1 cellular context compared by ENCODE assay signal in the genomic region with DNA sequence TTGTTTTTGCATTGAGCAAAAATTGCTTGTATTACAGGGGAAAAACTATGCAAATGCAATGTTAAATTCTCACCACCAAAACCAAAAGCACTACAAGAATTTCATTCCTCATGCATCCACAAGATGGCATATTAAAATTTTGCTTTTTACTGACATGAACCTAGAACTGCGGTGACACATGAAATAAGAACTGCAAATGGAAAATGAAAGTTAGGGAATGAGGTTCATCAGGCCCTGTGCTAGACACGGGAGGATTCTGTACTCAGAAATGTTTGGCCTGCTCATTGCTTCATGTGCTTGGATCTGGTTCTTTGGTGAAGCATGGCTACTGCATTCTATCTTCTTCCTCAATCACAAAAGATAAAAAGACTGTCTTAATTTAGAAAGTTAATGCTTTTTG.
A peak's percentile ranks its signal among the peaks of the same experiment; 100 is the strongest.
TF ChIP-seq lines count a peak whose summit lies in the region.

No MANE protein-coding gene starts in this region.

TF ChIP-seq in HepG2, 621 proteins besides CTCF, POLR2A, EP300 and RAD21:
- TF ChIP-seq, protein P1, sequence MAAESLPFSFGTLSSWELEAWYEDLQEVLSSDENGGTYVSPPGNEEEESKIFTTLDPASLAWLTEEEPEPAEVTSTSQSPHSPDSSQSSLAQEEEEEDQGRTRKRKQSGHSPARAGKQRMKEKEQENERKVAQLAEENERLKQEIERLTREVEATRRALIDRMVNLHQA (CRISPR knock-in tag; IDR thresholded peaks at IDR 0.05): no peak
- TF ChIP-seq HDAC1 (CRISPR knock-in tag; IDR thresholded peaks at IDR 0.05) (no peak), KDM2A (CRISPR knock-in tag; IDR thresholded peaks at IDR 0.05; ENCODE audit: borderline replicate concordance, low read depth) (no peak), IKZF1 (IDR thresholded peaks at IDR 0.05) (no peak), CHD4 (IDR thresholded peaks at IDR 0.05; ENCODE audit: borderline replicate concordance, low read length) (peak; percentile 33; the same call in 1 of the 2 replicates), TGIF2 (CRISPR knock-in tag; IDR thresholded peaks at IDR 0.05) (no peak), ZMYM3 (CRISPR knock-in tag; IDR thresholded peaks at IDR 0.05) (peak; percentile 38; the same call in 1 of the 2 replicates), HMG20A (CRISPR knock-in tag; IDR thresholded peaks at IDR 0.05; ENCODE audit: borderline replicate concordance) (peak; percentile 6; the same call in 1 of the 2 replicates), MAF1 (CRISPR knock-in tag; IDR thresholded peaks at IDR 0.05; ENCODE audit: borderline replicate concordance) (no peak), ZNF34 (CRISPR knock-in tag; IDR thresholded peaks at IDR 0.05; ENCODE audit: borderline replicate concordance) (no peak), DMAP1 (CRISPR knock-in tag; IDR thresholded peaks at IDR 0.05) (0 out of 2 replicates have a peak, but pooled peaks have one; percentile 31), SOX13 (IDR thresholded peaks at IDR 0.05) (no peak), SOX13 (CRISPR knock-in tag; conservative IDR thresholded peaks at IDR 0.05 in 1 of 2, IDR thresholded peaks at IDR 0.05 in 1 of 2) (peak in 1 of 2 experiments; percentile 11; a peak in 1 of 4 replicates), KMT2B (CRISPR knock-in tag; IDR thresholded peaks at IDR 0.05) (no peak), ZNF720 (CRISPR knock-in tag; IDR thresholded peaks at IDR 0.05) (no peak), STAG1 (CRISPR knock-in tag; IDR thresholded peaks at IDR 0.05) (peak; percentile 37), GFI1 (CRISPR knock-in tag; IDR thresholded peaks at IDR 0.05; ENCODE audit: borderline replicate concordance) (no peak), PHB2 (IDR thresholded peaks at IDR 0.05; ENCODE audit: partially characterized antibody) (no peak), KAT8 (CRISPR knock-in tag; IDR thresholded peaks at IDR 0.05) (peak; percentile 47; the same call in 1 of the 2 replicates), CREB1 (IDR thresholded peaks at IDR 0.05) (no peak), CREB1 (CRISPR knock-in tag; IDR thresholded peaks at IDR 0.05) (no peak), ZNF224 (CRISPR knock-in tag; IDR thresholded peaks at IDR 0.05) (no peak), SOX5 (CRISPR knock-in tag; IDR thresholded peaks at IDR 0.05; ENCODE audit: borderline replicate concordance) (no peak), PTBP1 (IDR thresholded peaks at IDR 0.05; ENCODE audit: low read depth, low read length, poor library complexity, severe bottlenecking) (no peak), KLF12 (CRISPR knock-in tag; IDR thresholded peaks at IDR 0.05; ENCODE audit: borderline replicate concordance) (no peak), HNRNPL (IDR thresholded peaks at IDR 0.05; ENCODE audit: low read depth, low read length) (no peak), ZNF33B (CRISPR knock-in tag; IDR thresholded peaks at IDR 0.05) (no peak), SMC3 (IDR thresholded peaks at IDR 0.05; ENCODE audit: low read length) (peak; percentile 31; the same call in 1 of the 2 replicates)
- TF ChIP-seq, protein P2, sequence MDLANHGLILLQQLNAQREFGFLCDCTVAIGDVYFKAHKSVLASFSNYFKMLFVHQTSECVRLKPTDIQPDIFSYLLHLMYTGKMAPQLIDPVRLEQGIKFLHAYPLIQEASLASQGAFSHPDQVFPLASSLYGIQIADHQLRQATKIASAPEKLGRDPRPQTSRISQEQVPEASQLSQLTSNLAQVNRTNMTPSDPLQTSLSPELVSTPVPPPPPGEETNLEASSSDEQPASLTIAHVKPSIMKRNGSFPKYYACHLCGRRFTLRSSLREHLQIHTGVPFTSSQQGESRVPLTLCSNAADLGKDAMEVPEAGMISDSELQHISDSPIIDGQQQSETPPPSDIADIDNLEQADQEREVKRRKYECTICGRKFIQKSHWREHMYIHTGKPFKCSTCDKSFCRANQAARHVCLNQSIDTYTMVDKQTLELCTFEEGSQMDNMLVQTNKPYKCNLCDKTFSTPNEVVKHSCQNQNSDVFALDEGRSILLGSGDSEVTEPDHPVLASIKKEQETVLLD (CRISPR knock-in tag; IDR thresholded peaks at IDR 0.05; ENCODE audit: low read depth): no peak
- TF ChIP-seq, protein P3, sequence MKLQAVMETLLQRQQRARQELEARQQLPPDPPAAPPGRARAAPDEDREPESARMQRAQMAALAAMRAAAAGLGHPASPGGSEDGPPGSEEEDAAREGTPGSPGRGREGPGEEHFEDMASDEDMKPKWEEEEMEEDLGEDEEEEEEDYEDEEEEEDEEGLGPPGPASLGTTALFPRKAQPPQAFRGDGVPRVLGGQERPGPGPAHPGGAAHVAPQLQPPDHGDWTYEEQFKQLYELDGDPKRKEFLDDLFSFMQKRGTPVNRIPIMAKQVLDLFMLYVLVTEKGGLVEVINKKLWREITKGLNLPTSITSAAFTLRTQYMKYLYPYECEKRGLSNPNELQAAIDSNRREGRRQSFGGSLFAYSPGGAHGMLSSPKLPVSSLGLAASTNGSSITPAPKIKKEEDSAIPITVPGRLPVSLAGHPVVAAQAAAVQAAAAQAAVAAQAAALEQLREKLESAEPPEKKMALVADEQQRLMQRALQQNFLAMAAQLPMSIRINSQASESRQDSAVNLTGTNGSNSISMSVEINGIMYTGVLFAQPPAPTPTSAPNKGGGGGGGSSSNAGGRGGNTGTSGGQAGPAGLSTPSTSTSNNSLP (IDR thresholded peaks at IDR 0.05; ENCODE audit: low read depth, low read length): 0 out of 2 replicates have a peak, but pooled peaks have one; percentile 33
- TF ChIP-seq, protein P4, sequence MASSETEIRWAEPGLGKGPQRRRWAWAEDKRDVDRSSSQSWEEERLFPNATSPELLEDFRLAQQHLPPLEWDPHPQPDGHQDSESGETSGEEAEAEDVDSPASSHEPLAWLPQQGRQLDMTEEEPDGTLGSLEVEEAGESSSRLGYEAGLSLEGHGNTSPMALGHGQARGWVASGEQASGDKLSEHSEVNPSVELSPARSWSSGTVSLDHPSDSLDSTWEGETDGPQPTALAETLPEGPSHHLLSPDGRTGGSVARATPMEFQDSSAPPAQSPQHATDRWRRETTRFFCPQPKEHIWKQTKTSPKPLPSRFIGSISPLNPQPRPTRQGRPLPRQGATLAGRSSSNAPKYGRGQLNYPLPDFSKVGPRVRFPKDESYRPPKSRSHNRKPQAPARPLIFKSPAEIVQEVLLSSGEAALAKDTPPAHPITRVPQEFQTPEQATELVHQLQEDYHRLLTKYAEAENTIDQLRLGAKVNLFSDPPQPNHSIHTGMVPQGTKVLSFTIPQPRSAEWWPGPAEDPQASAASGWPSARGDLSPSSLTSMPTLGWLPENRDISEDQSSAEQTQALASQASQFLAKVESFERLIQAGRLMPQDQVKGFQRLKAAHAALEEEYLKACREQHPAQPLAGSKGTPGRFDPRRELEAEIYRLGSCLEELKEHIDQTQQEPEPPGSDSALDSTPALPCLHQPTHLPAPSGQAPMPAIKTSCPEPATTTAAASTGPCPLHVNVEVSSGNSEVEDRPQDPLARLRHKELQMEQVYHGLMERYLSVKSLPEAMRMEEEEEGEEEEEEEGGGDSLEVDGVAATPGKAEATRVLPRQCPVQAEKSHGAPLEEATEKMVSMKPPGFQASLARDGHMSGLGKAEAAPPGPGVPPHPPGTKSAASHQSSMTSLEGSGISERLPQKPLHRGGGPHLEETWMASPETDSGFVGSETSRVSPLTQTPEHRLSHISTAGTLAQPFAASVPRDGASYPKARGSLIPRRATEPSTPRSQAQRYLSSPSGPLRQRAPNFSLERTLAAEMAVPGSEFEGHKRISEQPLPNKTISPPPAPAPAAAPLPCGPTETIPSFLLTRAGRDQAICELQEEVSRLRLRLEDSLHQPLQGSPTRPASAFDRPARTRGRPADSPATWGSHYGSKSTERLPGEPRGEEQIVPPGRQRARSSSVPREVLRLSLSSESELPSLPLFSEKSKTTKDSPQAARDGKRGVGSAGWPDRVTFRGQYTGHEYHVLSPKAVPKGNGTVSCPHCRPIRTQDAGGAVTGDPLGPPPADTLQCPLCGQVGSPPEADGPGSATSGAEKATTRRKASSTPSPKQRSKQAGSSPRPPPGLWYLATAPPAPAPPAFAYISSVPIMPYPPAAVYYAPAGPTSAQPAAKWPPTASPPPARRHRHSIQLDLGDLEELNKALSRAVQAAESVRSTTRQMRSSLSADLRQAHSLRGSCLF (CRISPR knock-in tag; IDR thresholded peaks at IDR 0.05; ENCODE audit: borderline replicate concordance): no peak
- TF ChIP-seq, protein P5, sequence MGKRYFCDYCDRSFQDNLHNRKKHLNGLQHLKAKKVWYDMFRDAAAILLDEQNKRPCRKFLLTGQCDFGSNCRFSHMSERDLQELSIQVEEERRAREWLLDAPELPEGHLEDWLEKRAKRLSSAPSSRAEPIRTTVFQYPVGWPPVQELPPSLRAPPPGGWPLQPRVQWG (CRISPR knock-in tag; IDR thresholded peaks at IDR 0.05; ENCODE audit: borderline replicate concordance, low read depth): no peak
- TF ChIP-seq, protein P6, sequence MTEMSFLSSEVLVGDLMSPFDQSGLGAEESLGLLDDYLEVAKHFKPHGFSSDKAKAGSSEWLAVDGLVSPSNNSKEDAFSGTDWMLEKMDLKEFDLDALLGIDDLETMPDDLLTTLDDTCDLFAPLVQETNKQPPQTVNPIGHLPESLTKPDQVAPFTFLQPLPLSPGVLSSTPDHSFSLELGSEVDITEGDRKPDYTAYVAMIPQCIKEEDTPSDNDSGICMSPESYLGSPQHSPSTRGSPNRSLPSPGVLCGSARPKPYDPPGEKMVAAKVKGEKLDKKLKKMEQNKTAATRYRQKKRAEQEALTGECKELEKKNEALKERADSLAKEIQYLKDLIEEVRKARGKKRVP (CRISPR knock-in tag; IDR thresholded peaks at IDR 0.05): 0 out of 4 replicates have a peak, but pooled peaks of 1 of the 2 experiments have one; percentile 29
- TF ChIP-seq, protein P7, sequence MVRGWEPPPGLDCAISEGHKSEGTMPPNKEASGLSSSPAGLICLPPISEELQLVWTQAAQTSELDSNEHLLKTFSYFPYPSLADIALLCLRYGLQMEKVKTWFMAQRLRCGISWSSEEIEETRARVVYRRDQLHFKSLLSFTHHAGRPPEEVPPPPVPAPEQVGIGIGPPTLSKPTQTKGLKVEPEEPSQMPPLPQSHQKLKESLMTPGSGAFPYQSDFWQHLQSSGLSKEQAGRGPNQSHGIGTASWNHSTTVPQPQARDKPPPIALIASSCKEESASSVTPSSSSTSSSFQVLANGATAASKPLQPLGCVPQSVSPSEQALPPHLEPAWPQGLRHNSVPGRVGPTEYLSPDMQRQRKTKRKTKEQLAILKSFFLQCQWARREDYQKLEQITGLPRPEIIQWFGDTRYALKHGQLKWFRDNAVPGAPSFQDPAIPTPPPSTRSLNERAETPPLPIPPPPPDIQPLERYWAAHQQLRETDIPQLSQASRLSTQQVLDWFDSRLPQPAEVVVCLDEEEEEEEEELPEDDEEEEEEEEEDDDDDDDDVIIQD (CRISPR knock-in tag; IDR thresholded peaks at IDR 0.05; ENCODE audit: low read depth): no peak
